In genomic region chr17:79088266-79088996, GRCh38 we compare ENCODE assay signal across 9 cellular contexts.
"Had no signal": no experiment of that assay in that cellular context is flagged by ENCODE, and none has a peak within 500 bp of the region (broad histone marks: within the 10 kb centered on the region; RNA-seq: fewer than 3 reads in every experiment).

No MANE protein-coding gene starts in this region.

- H3K79me2 ChIP-seq: parathyroid adenoma had no signal

- H3K9ac ChIP-seq: parathyroid adenoma had no signal

- H2AFZ ChIP-seq: parathyroid adenoma had no signal

- H3K27me3 ChIP-seq: sigmoid colon had no signal

- H3K4me1 ChIP-seq: left lung, prostate gland had no signal

- H3K4me3 ChIP-seq: coronary artery, left lung, lung, mucosa of descending colon, prostate gland, sigmoid colon, skin epidermis, thoracic aorta had no signal

- H3K27ac ChIP-seq: coronary artery, left lung, parathyroid adenoma, prostate gland, sigmoid colon, skin epidermis, thoracic aorta had no signal

- H3K9me3 ChIP-seq: left lung, mucosa of descending colon, prostate gland, sigmoid colon, thoracic aorta had no signal
